In genomic region chr3:125602752-125603649, GRCh38 we compare ENCODE assay signal across 10 cellular contexts. TPM values are rescaled to one million over a fixed set of nuclear protein-coding genes. Genes with fewer than 3 reads are reported as not detected.
DNase-seq lines count a peak whose midpoint lies in the region; ATAC-seq and TF ChIP-seq lines count a peak whose summit lies in the region.
"Had no signal": no experiment of that assay in that cellular context is flagged by ENCODE, and none has a peak within 500 bp of the region (broad histone marks: within the 10 kb centered on the region; RNA-seq: fewer than 3 reads in every experiment).

No MANE protein-coding gene starts in this region.

- no peak for TF ChIP-seq EP300 in transverse colon (IDR thresholded peaks at IDR 0.05; ENCODE audit: low read depth)

- H3K27ac Mint-ChIP-seq in neural crest cell (ENCODE audit: unreplicated experiment) = peak overlapping the region; percentile 98
- no peak overlapping the region for H3K27ac Mint-ChIP-seq in activated T-cell treated with anti-CD3 and anti-CD28 coated beads, Interleukin-2, amount 50 U/mL, for 24 hours

- no peak for ATAC-seq in GM18520 (IDR thresholded peaks at IDR 0.05; ENCODE audit: unreplicated experiment)
- ATAC-seq: Panc1 had no signal

- WGBS in transverse colon (ENCODE audit: low coverage in 1 of 2), 2 donors = 48 to 66% methylated on average over 8 to 10 of the region's 10 CpGs

- peak overlapping the region; percentile 70 for H3K4me3 Mint-ChIP-seq in neural crest cell
- no peak overlapping the region for H3K4me3 Mint-ChIP-seq in activated T-cell treated with anti-CD3 and anti-CD28 coated beads, Interleukin-2, amount 50 U/mL, for 24 hours

- no peak for TF ChIP-seq POLR2A in transverse colon (IDR thresholded peaks at IDR 0.05)

- H3K36me3 Mint-ChIP-seq in neural crest cell (ENCODE audit: low read depth) = peaks cover 3% of the 10 kb centered on the region
- no peaks in the 10 kb centered on the region for H3K36me3 Mint-ChIP-seq in activated T-cell treated with anti-CD3 and anti-CD28 coated beads, Interleukin-2, amount 50 U/mL, for 24 hours (ENCODE audit: low read depth)

- H3K27ac ChIP-seq in dorsolateral prefrontal cortex (peak overlapping the region in 48 of 59 donors; percentile 1 to 84 (median 56)), transverse colon (no peak overlapping the region)
- H3K27ac ChIP-seq: lower lobe of right lung had no signal

- peaks cover 34% of the 10 kb centered on the region for H3K4me1 Mint-ChIP-seq in neural crest cell
- no peaks in the 10 kb centered on the region for H3K4me1 Mint-ChIP-seq in activated T-cell treated with anti-CD3 and anti-CD28 coated beads, Interleukin-2, amount 50 U/mL, for 24 hours (ENCODE audit: low read depth)

- DNase-seq in BE2C = peak; percentile 12
- peak; percentile 64 for DNase-seq in NCI-H2227 (lab: John Stamatoyannopoulos, UW; ENCODE audit: unreplicated experiment)
- DNase-seq in dorsolateral prefrontal cortex = peak in 1 of 10 donors; percentile 24
- DNase-seq in neural crest cell (ENCODE audit: low read depth, low spot score) = peak; percentile 20
- DNase-seq in NCI-H2107 (lab: John Stamatoyannopoulos, UW) = no peak
- DNase-seq in activated T-cell treated with anti-CD3 and anti-CD28 coated beads, Interleukin-2, amount 50 U/mL, for 24 hours = no peak
- DNase-seq in transverse colon = no peak
- DNase-seq: lower lobe of right lung had no signal

- in situ Hi-C loops in transverse colon (cut with MboI; ENCODE audit: low pct_ligation_motif_present in 1 of 4, low pct_unique_long_range_greater_than_20kb in 1 of 4, low sequenced_read_pairs in 3 of 4) = no loop called here

- TF ChIP-seq CTCF in BE2C (IDR thresholded peaks at IDR 0.05; ENCODE audit: low read depth, low read length) (peak; percentile 33; the same call in 1 of the 2 replicates), dorsolateral prefrontal cortex (IDR thresholded peaks at IDR 0.05 in 54 of 56, conservative IDR thresholded peaks at IDR 0.05 in 2 of 56; ENCODE audit: low read depth in 1 of 56, partially characterized antibody in 56 of 56) (peak in 28 of 56 donors; percentile 9 to 45 (median 20)), neural crest cell (conservative IDR thresholded peaks at IDR 0.05) (peak; percentile 54), transverse colon (IDR thresholded peaks at IDR 0.05) (peak in 1 of 5 experiments; percentile 2)

- no peaks in the 10 kb centered on the region for H3K36me3 ChIP-seq in BE2C
- no peaks in the 10 kb centered on the region for H3K36me3 ChIP-seq in transverse colon
- H3K36me3 ChIP-seq: lower lobe of right lung had no signal

- H3K27me3 ChIP-seq in BE2C (no peaks in the 10 kb centered on the region), dorsolateral prefrontal cortex (no peaks in the 10 kb centered on the region), transverse colon (no peaks in the 10 kb centered on the region)

- H3K9me3 ChIP-seq in BE2C (no peaks in the 10 kb centered on the region), transverse colon (no peaks in the 10 kb centered on the region)
- H3K9me3 ChIP-seq: lower lobe of right lung had no signal

- intact Hi-C loops in dorsolateral prefrontal cortex (cut with DNase I) (no loop called here), transverse colon (cut with DNase I; ENCODE audit: low total_unique reads) (no loop called here)

- peak overlapping the region; percentile 57 for H3K4me3 ChIP-seq in BE2C (ENCODE audit: low read depth, low read length)
- H3K4me3 ChIP-seq in dorsolateral prefrontal cortex = peak overlapping the region in 58 of 59 donors; percentile 10 to 60 (median 36)
- no peak overlapping the region for H3K4me3 ChIP-seq in transverse colon
- H3K4me3 ChIP-seq: lower lobe of right lung had no signal

- H3K9me3 Mint-ChIP-seq in neural crest cell = no peaks in the 10 kb centered on the region
- no peaks in the 10 kb centered on the region for H3K9me3 Mint-ChIP-seq in activated T-cell treated with anti-CD3 and anti-CD28 coated beads, Interleukin-2, amount 50 U/mL, for 24 hours

- H3K27me3 Mint-ChIP-seq in neural crest cell (ENCODE audit: low read depth) = no peaks in the 10 kb centered on the region
- peaks cover 5% of the 10 kb centered on the region for H3K27me3 Mint-ChIP-seq in activated T-cell treated with anti-CD3 and anti-CD28 coated beads, Interleukin-2, amount 50 U/mL, for 24 hours

- no peaks in the 10 kb centered on the region for H3K4me1 ChIP-seq in BE2C
- no peaks in the 10 kb centered on the region for H3K4me1 ChIP-seq in transverse colon
- H3K4me1 ChIP-seq: lower lobe of right lung had no signal

RNA-seq across cellular contexts. Expression of gene OSBPL11, which starts 7.7 kb away (rescaled TPM):
- 7.8 TPM for polyA plus RNA-seq in BE2C (2012; ENCODE audit: insufficient read depth, insufficient read length, low read depth)
- total RNA-seq in dorsolateral prefrontal cortex (10 to 100 TPM; 11.8 to 38.0 (median 19.1) TPM), neural crest cell (24.2 and 25.2 TPM in 2 replicates), transverse colon (10 to 100 TPM in 2 of 4 donors, 1 to 10 TPM in 2; 1.6 to 19.0 (median 9.1) TPM)

Comparison
In these comparisons a context has a peak if more than half of its experiments do, and no peak if none do; other contexts are left out.
1. DNase-seq: peak in BE2C (single experiment), NCI-H2227 (single experiment) and neural crest cell (single experiment); none in NCI-H2107 (single experiment), activated T-cell treated with anti-CD3 and anti-CD28 coated beads, Interleukin-2, amount 50 U/mL, for 24 hours (single experiment) and transverse colon (single experiment).
2. H3K4me3 ChIP-seq: peak in BE2C (single experiment) and dorsolateral prefrontal cortex (58 of 59); none in transverse colon (0 of 4).
3. H3K27ac ChIP-seq: peak in dorsolateral prefrontal cortex (48 of 59); none in transverse colon (0 of 4).